ENCODE assay signal across 16 cellular contexts in genomic region chr11:117459121-117459978, GRCh38.
DNase-seq lines count a peak whose midpoint lies in the region; ATAC-seq and TF ChIP-seq lines count a peak whose summit lies in the region.
"Had no signal": no experiment of that assay in that cellular context is flagged by ENCODE, and none has a peak within 500 bp of the region (broad histone marks: within the 10 kb centered on the region; RNA-seq: fewer than 3 reads in every experiment).

No MANE protein-coding gene starts in this region.

- H4K20me1 ChIP-seq in neural progenitor cell (ENCODE audit: low read depth) = no peaks in the 10 kb centered on the region
- H4K20me1 ChIP-seq: BLaER1 treated with 17β-estradiol and CSF1 and Interleukin-3, amounts not matched to agents 10 nM and 100 nM had no signal

- H3K4me3 Mint-ChIP-seq in activated T-helper 2 cell treated with anti-CD3 and anti-CD28 coated beads, Interferon-gamma antibody, Interleukin-2, Interleukin-4, amounts not matched to agents 10 μg/mL and 5 μg/mL and 100 μg/mL, durations not matched to agents 14 hours and 24 hours and 36 hours (ENCODE audit: low read depth) = no peak overlapping the region
- no peak overlapping the region for H3K4me3 Mint-ChIP-seq in neural progenitor cell
- H3K4me3 Mint-ChIP-seq: CD4-positive, alpha-beta memory T cell had no signal

- TF ChIP-seq CTCF in neural progenitor cell (IDR thresholded peaks at IDR 0.05) = no peak
- TF ChIP-seq CTCF in upper lobe of right lung (IDR thresholded peaks at IDR 0.05) = no peak
- TF ChIP-seq CTCF in vagina (IDR thresholded peaks at IDR 0.05) = no peak

- no peaks in the 10 kb centered on the region for H3K27me3 Mint-ChIP-seq in activated T-helper 2 cell treated with anti-CD3 and anti-CD28 coated beads, Interferon-gamma antibody, Interleukin-2, Interleukin-4, amounts not matched to agents 10 μg/mL and 5 μg/mL and 100 μg/mL, durations not matched to agents 14 hours and 24 hours and 36 hours (ENCODE audit: low read depth)
- peaks cover 11% of the 10 kb centered on the region for H3K27me3 Mint-ChIP-seq in neural progenitor cell (ENCODE audit: insufficient read depth, low read depth)

- H3K36me3 ChIP-seq in neural progenitor cell (no peaks in the 10 kb centered on the region), upper lobe of right lung (no peaks in the 10 kb centered on the region), vagina (no peaks in the 10 kb centered on the region)
- H3K36me3 ChIP-seq: BLaER1 treated with 17β-estradiol and CSF1 and Interleukin-3, amounts not matched to agents 10 nM and 100 nM had no signal

- H3K27ac ChIP-seq in neural progenitor cell = no peak overlapping the region
- H3K27ac ChIP-seq in upper lobe of right lung = no peak overlapping the region
- no peak overlapping the region for H3K27ac ChIP-seq in vagina
- H3K27ac ChIP-seq: 22Rv1; BLaER1 treated with 17β-estradiol and CSF1 and Interleukin-3, amounts not matched to agents 10 nM and 100 nM had no signal

- H3K4me1 ChIP-seq in neural progenitor cell = no peaks in the 10 kb centered on the region
- H3K4me1 ChIP-seq in upper lobe of right lung = no peaks in the 10 kb centered on the region
- no peaks in the 10 kb centered on the region for H3K4me1 ChIP-seq in vagina

- no peak for ATAC-seq in upper lobe of right lung
- ATAC-seq: SK-N-SH treated with all-trans-retinoic acid at 6 μM for 48 hours had no signal

- H3K4me1 Mint-ChIP-seq in activated T-helper 2 cell treated with anti-CD3 and anti-CD28 coated beads, Interferon-gamma antibody, Interleukin-2, Interleukin-4, amounts not matched to agents 10 μg/mL and 5 μg/mL and 100 μg/mL, durations not matched to agents 14 hours and 24 hours and 36 hours (ENCODE audit: low read depth) = peaks cover 4% of the 10 kb centered on the region
- H3K4me1 Mint-ChIP-seq in neural progenitor cell = peaks cover 13% of the 10 kb centered on the region
- H3K4me1 Mint-ChIP-seq: CD4-positive, alpha-beta memory T cell had no signal

- H3K9me3 ChIP-seq in neural progenitor cell (ENCODE audit: low read depth) (no peaks in the 10 kb centered on the region), upper lobe of right lung (no peaks in the 10 kb centered on the region), vagina (no peaks in the 10 kb centered on the region)

- H2AFZ ChIP-seq in neural progenitor cell (replicated peaks) = no peak overlapping the region

- no peak overlapping the region for H3K4me3 ChIP-seq in neural progenitor cell
- no peak overlapping the region for H3K4me3 ChIP-seq in upper lobe of right lung
- no peak overlapping the region for H3K4me3 ChIP-seq in vagina
- H3K4me3 ChIP-seq: BLaER1 treated with 17β-estradiol and CSF1 and Interleukin-3, amounts not matched to agents 10 nM and 100 nM had no signal

- H3K9ac ChIP-seq in neural progenitor cell = no peak overlapping the region
- H3K9ac ChIP-seq: BLaER1 treated with 17β-estradiol and CSF1 and Interleukin-3, amounts not matched to agents 10 nM and 100 nM had no signal

- no peak overlapping the region for H3K4me2 ChIP-seq in neural progenitor cell

- no peak for TF ChIP-seq POLR2A in vagina (IDR thresholded peaks at IDR 0.05)

- H3K27ac Mint-ChIP-seq in activated T-helper 2 cell treated with anti-CD3 and anti-CD28 coated beads, Interferon-gamma antibody, Interleukin-2, Interleukin-4, amounts not matched to agents 10 μg/mL and 5 μg/mL and 100 μg/mL, durations not matched to agents 14 hours and 24 hours and 36 hours = peak overlapping the region; percentile 9
- H3K27ac Mint-ChIP-seq in neural progenitor cell = peak overlapping the region; percentile 33

- H3K36me3 Mint-ChIP-seq in activated T-helper 2 cell treated with anti-CD3 and anti-CD28 coated beads, Interferon-gamma antibody, Interleukin-2, Interleukin-4, amounts not matched to agents 10 μg/mL and 5 μg/mL and 100 μg/mL, durations not matched to agents 14 hours and 24 hours and 36 hours (ENCODE audit: low read depth) = no peaks in the 10 kb centered on the region
- no peaks in the 10 kb centered on the region for H3K36me3 Mint-ChIP-seq in neural progenitor cell

- DNase-seq in DMS53 (lab: John Stamatoyannopoulos, UW) (peak; percentile 40), DMS53 treated with DMSO at 0.1 percent for 48 hours (lab: John Stamatoyannopoulos, UW; ENCODE audit: unreplicated experiment) (no peak), neural progenitor cell (ENCODE audit: low spot score) (no peak), upper lobe of right lung (peak; percentile 58), 8988T (no peak), vagina (ENCODE audit: extremely low spot score in 2 of 2) (no peak), NCI-H69 (lab: John Stamatoyannopoulos, UW) (no peak)
- no peak for DNase-seq in activated T-helper 2 cell treated with anti-CD3 and anti-CD28 coated beads, Interferon-gamma antibody, Interleukin-2, Interleukin-4, amounts not matched to agents 10 μg/mL and 5 μg/mL and 100 μg/mL, durations not matched to agents 14 hours and 24 hours and 36 hours (ENCODE audit: low spot score)
- DNase-seq: CD4-positive, alpha-beta memory T cell; DMS153; NCI-H446 treated with DMSO at 0.1 percent for 48 hours; NCI-H526 treated with DMSO at 0.1 percent for 48 hours; SIG-M5 had no signal

- H3K79me2 ChIP-seq in neural progenitor cell (ENCODE audit: low read depth) = no peaks in the 10 kb centered on the region

- intact Hi-C loops in activated T-helper 2 cell treated with anti-CD3 and anti-CD28 coated beads, Interferon-gamma antibody, Interleukin-2, Interleukin-4, amounts not matched to agents 10 μg/mL and 5 μg/mL and 100 μg/mL, durations not matched to agents 14 hours and 24 hours and 36 hours (cut with micrococcal nuclease) = no loop called here
- intact Hi-C loops in upper lobe of right lung (cut with DNase I) (no loop called here), vagina (cut with DNase I) (no loop called here)

- H3K9me3 Mint-ChIP-seq in activated T-helper 2 cell treated with anti-CD3 and anti-CD28 coated beads, Interferon-gamma antibody, Interleukin-2, Interleukin-4, amounts not matched to agents 10 μg/mL and 5 μg/mL and 100 μg/mL, durations not matched to agents 14 hours and 24 hours and 36 hours = peaks cover 3% of the 10 kb centered on the region
- peaks cover 10% of the 10 kb centered on the region for H3K9me3 Mint-ChIP-seq in neural progenitor cell

- H3K27me3 ChIP-seq in neural progenitor cell (no peaks in the 10 kb centered on the region), upper lobe of right lung (no peaks in the 10 kb centered on the region), vagina (no peaks in the 10 kb centered on the region)
- H3K27me3 ChIP-seq: BLaER1 treated with 17β-estradiol and CSF1 and Interleukin-3, amounts not matched to agents 10 nM and 100 nM had no signal

- H3F3A ChIP-seq in neural progenitor cell (ENCODE audit: low read depth) = no peaks in the 10 kb centered on the region

Comparison
In these comparisons a context has a peak if more than half of its experiments do, and no peak if none do; other contexts are left out.
1. DNase-seq: peak in DMS53 (single experiment) and upper lobe of right lung (single experiment); none in DMS53 treated with DMSO at 0.1 percent for 48 hours (single experiment), activated T-helper 2 cell treated with anti-CD3 and anti-CD28 coated beads, Interferon-gamma antibody, Interleukin-2, Interleukin-4, amounts not matched to agents 10 μg/mL and 5 μg/mL and 100 μg/mL, durations not matched to agents 14 hours and 24 hours and 36 hours (single experiment), neural progenitor cell (single experiment), 8988T (single experiment), vagina (0 of 2) and NCI-H69 (single experiment).